ENCODE assay signal across 8 cellular contexts in genomic region chr1:202488178-202488649, GRCh38.
DNase-seq lines count a peak whose midpoint lies in the region; ATAC-seq and TF ChIP-seq lines count a peak whose summit lies in the region.
"Not testable (repeated sequence)": the region's sequence is repeated elsewhere in the genome, so short reads cannot be mapped to it uniquely, and the experiment has no call there.

No MANE protein-coding gene starts in this region.

- H3K4me3 Mint-ChIP-seq in activated CD8-positive, alpha-beta T cell treated with anti-CD3 and anti-CD28 coated beads, Interleukin-2, amount 10 ng/mL, durations not matched to agents 7 days and 5 days: not testable (repeated sequence)

- H3K27ac ChIP-seq in BLaER1: not testable (repeated sequence)

- not testable (repeated sequence) for TF ChIP-seq CTCF in GM20000 (IDR thresholded peaks at IDR 0.05; ENCODE audit: extremely low read depth, missing control alignments); fibroblast of pulmonary artery (IDR thresholded peaks at IDR 0.05; ENCODE audit: low read length, missing control alignments)

- H4K20me1 ChIP-seq in BLaER1: not testable (repeated sequence)

- peak overlapping the region; percentile 49 for H3K4me2 ChIP-seq in BLaER1

- H3K27ac Mint-ChIP-seq in activated CD8-positive, alpha-beta T cell treated with anti-CD3 and anti-CD28 coated beads, Interleukin-2, amount 10 ng/mL, durations not matched to agents 7 days and 5 days: peak overlapping the region; percentile 3

- peaks cover 49% of the 10 kb centered on the region for H3K4me1 ChIP-seq in BLaER1

- peak; percentile 4 for DNase-seq in GM20000 (ENCODE audit: low spot score)
- peak; percentile 63 to 87 for DNase-seq in NOMO-1 (lab: John Stamatoyannopoulos, UW; ENCODE audit: unreplicated experiment in 2 of 2)
- not testable (repeated sequence) for DNase-seq in activated CD8-positive, alpha-beta T cell treated with anti-CD3 and anti-CD28 coated beads, Interleukin-2, amount 10 ng/mL, durations not matched to agents 7 days and 5 days
- DNase-seq in fibroblast of pulmonary artery (ENCODE audit: low read depth): peak; percentile 35

- not testable (repeated sequence) for H3K27me3 Mint-ChIP-seq in activated CD8-positive, alpha-beta T cell treated with anti-CD3 and anti-CD28 coated beads, Interleukin-2, amount 10 ng/mL, durations not matched to agents 7 days and 5 days (ENCODE audit: low read depth)

- H3K9ac ChIP-seq in BLaER1: not testable (repeated sequence)

- not testable (repeated sequence) for H3K27me3 ChIP-seq in BLaER1

- not testable (repeated sequence) for H3K9me3 Mint-ChIP-seq in activated CD8-positive, alpha-beta T cell treated with anti-CD3 and anti-CD28 coated beads, Interleukin-2, amount 10 ng/mL, durations not matched to agents 7 days and 5 days (ENCODE audit: insufficient read depth)

- peaks cover 36% of the 10 kb centered on the region for H3K36me3 Mint-ChIP-seq in activated CD8-positive, alpha-beta T cell treated with anti-CD3 and anti-CD28 coated beads, Interleukin-2, amount 10 ng/mL, durations not matched to agents 7 days and 5 days (ENCODE audit: low read depth)

- H3K4me3 ChIP-seq in BLaER1; fibroblast of pulmonary artery (replicated peaks; ENCODE audit: low read depth, low read length): not testable (repeated sequence)

- CTCF ChIA-PET in activated CD8-positive, alpha-beta T cell treated with anti-CD3 and anti-CD28 coated beads, Interleukin-2, amount 10 ng/mL, durations not matched to agents 7 days and 5 days (lab: Charles Lee): not testable (repeated sequence)

- H3K9me3 ChIP-seq in BLaER1: peaks cover 10% of the 10 kb centered on the region

- H3K36me3 ChIP-seq in BLaER1: peaks cover 17% of the 10 kb centered on the region; the same call in 1 of the 2 replicates

- ATAC-seq in GM18858 (IDR thresholded peaks at IDR 0.05; ENCODE audit: unreplicated experiment): peak; percentile 78
- ATAC-seq in HG02798 (IDR thresholded peaks at IDR 0.05; ENCODE audit: poor library complexity, unreplicated experiment): peak; percentile 63
- peak; percentile 81 for ATAC-seq in HG03378 (IDR thresholded peaks at IDR 0.05; ENCODE audit: unreplicated experiment)
- ATAC-seq in activated CD8-positive, alpha-beta T cell treated with anti-CD3 and anti-CD28 coated beads, Interleukin-2, amount 10 ng/mL, durations not matched to agents 7 days and 5 days: peak; percentile 53

- POLR2A ChIA-PET in activated CD8-positive, alpha-beta T cell treated with anti-CD3 and anti-CD28 coated beads, Interleukin-2, amount 10 ng/mL, durations not matched to agents 7 days and 5 days (lab: Charles Lee): not testable (repeated sequence)

- H3K4me1 Mint-ChIP-seq in activated CD8-positive, alpha-beta T cell treated with anti-CD3 and anti-CD28 coated beads, Interleukin-2, amount 10 ng/mL, durations not matched to agents 7 days and 5 days (ENCODE audit: low read depth): peaks cover 33% of the 10 kb centered on the region
